In the genomic region with DNA sequence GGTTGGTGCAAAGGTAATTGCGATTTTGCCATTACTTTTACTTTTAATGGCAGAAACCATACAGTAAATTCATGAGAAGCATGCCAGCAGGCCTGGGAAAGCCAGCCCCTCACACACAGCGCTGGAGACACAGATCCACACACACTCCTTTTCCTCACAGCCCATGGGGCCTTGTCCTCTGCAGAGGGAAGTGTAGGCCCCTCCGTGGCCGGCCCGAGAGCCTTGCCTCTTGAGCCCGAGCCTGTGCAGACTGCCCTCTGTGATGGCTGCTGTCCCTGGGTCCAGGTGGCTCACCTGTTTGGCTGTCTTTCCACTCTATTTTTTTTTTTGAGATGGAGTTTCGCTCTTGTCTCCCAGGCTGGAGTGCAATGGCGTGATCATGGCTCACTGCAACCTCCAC, we compare ENCODE assay signal across 1 cellular context.
TF ChIP-seq lines count a peak whose summit lies in the region.

No MANE protein-coding gene starts in this region.

TF ChIP-seq in K562, 482 proteins besides CTCF, POLR2A, EP300 and RAD21:
- TF ChIP-seq POLR2G (IDR thresholded peaks at IDR 0.05; ENCODE audit: low read depth, low read length) (0 out of 2 replicates have a peak, but pooled peaks have one; percentile 15), CBFB (CRISPR knock-in tag; IDR thresholded peaks at IDR 0.05) (no peak)
TF ChIP-seq in K562: peak in this region for 1.
